In the genomic region with DNA sequence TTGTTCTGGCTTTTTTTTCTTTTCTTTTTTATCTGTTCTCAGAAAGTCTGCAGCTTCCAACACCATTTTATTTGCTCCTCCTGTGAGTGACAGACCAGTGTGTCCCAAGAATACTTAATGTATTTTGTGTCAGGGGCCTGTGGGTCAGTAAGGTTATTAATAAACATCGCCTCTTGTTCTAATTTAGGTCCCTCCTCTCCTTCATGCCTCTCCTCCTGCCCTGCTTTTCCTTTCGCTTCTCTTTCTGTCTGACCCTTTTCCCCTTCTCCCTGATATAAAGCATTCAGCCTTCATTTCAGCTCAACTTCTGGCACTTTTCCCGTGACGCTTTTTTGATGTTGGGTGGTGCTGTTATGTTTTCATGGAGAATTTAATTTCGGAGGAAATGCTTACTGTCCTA, we compare ENCODE assay signal across 16 cellular contexts.
"Had no signal": no experiment of that assay in that cellular context is flagged by ENCODE, and none has a peak within 500 bp of the region (broad histone marks: within the 10 kb centered on the region; RNA-seq: fewer than 3 reads in every experiment).

No MANE protein-coding gene starts in this region.

- ATAC-seq: stimulated activated naive CD8-positive, alpha-beta T cell treated with anti-CD3 and anti-CD28 coated beads, Interleukin-15, Interleukin-2, amounts not matched to agents 100 U/mL and 50 U/mL, for 24 hours had no signal

- H3K36me3 Mint-ChIP-seq: activated naive CD4-positive, alpha-beta T cell treated with anti-CD3 and anti-CD28 coated beads, Interleukin-2, amount 50 U/mL, for 24 hours; naive B cell had no signal

- H3K4me3 Mint-ChIP-seq: activated naive CD4-positive, alpha-beta T cell treated with anti-CD3 and anti-CD28 coated beads, Interleukin-2, amount 50 U/mL, for 24 hours; central memory CD8-positive, alpha-beta T cell; naive B cell; T-helper 1 cell treated with Interleukin-12 subunit alpha and Interleukin-12 subunit beta and Interleukin-4 antibody, amounts not matched to agents 30 μg/mL and 1 μg/mL, for 36 hours; type B pancreatic cell had no signal

- H3K4me1 ChIP-seq: ascending aorta, colonic mucosa had no signal

- H3K27ac Mint-ChIP-seq: activated naive CD4-positive, alpha-beta T cell treated with anti-CD3 and anti-CD28 coated beads, Interleukin-2, amount 50 U/mL, for 24 hours; naive B cell; T-helper 1 cell treated with Interleukin-12 subunit alpha and Interleukin-12 subunit beta and Interleukin-4 antibody, amounts not matched to agents 30 μg/mL and 1 μg/mL, for 36 hours; type B pancreatic cell had no signal

- H3K27me3 Mint-ChIP-seq: naive B cell, type B pancreatic cell had no signal

- H3K4me1 Mint-ChIP-seq: activated naive CD4-positive, alpha-beta T cell treated with anti-CD3 and anti-CD28 coated beads, Interleukin-2, amount 50 U/mL, for 24 hours; central memory CD8-positive, alpha-beta T cell; naive B cell had no signal

- H3K4me3 ChIP-seq: ascending aorta, colonic mucosa had no signal

- H3K27ac ChIP-seq: ascending aorta, colonic mucosa, VCaP had no signal

- H3K27me3 ChIP-seq: ascending aorta, colonic mucosa had no signal

- H3K36me3 ChIP-seq: ascending aorta, colonic mucosa had no signal

- H3K9me3 ChIP-seq: colonic mucosa had no signal

- DNase-seq: activated CD4-positive, alpha-beta T cell treated with anti-CD3 and anti-CD28 coated beads, Interleukin-2, amount 50 U/mL, for 4 hours; activated CD4-positive, CD25-positive, alpha-beta regulatory T cell treated with anti-CD3 and anti-CD28 coated beads, Interleukin-2, amount 50 U/mL, for 72 hours; activated gamma-delta T cell; colonic mucosa; erythroblast; mammary epithelial cell; midbrain; naive B cell; stimulated activated CD4-positive, alpha-beta T cell treated with anti-CD3 and anti-CD28 coated beads, Interleukin-2, amount 100 ng/mL, for 24 hours; stimulated activated naive CD8-positive, alpha-beta T cell treated with anti-CD3 and anti-CD28 coated beads, Interleukin-15, Interleukin-2, amounts not matched to agents 100 U/mL and 50 U/mL, for 24 hours had no signal
